ENCODE assay signal across 1 cellular context in the genomic region with DNA sequence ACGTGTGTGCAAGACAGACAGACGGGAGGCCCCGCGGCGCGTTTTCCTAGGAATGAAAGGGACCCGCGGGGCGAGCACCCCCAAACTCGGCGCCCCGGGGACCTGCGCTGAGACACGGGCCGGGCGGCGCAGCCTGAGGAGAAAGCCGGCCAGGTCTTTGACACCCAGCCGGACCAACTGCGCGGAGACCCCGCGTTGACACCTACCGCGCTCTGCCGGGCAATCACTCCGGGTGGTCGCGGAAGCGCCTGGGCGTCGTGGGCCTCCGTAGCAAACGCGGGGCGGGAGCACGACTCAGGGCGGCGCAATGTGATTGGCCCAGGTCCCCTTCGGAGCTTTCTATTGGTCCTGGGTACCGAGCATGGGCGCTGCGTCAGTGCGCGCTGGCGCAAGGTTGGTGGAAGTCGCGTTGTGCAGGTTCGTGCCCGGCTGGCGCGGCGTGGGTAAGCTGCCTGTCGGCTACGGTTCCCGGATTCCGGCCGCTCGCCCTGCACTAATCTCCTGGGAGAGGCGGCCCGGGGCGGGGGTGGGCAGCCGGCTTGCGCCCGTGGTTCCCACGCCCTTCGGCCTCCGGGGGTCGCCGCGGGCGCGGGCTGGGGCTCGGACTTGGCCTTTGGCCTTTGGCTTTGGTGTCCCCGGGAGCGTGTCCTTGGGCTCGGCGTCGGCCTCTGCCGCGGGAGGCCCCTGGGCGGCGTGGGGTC.
TF ChIP-seq lines count a peak whose summit lies in the region.

A gene with protein sequence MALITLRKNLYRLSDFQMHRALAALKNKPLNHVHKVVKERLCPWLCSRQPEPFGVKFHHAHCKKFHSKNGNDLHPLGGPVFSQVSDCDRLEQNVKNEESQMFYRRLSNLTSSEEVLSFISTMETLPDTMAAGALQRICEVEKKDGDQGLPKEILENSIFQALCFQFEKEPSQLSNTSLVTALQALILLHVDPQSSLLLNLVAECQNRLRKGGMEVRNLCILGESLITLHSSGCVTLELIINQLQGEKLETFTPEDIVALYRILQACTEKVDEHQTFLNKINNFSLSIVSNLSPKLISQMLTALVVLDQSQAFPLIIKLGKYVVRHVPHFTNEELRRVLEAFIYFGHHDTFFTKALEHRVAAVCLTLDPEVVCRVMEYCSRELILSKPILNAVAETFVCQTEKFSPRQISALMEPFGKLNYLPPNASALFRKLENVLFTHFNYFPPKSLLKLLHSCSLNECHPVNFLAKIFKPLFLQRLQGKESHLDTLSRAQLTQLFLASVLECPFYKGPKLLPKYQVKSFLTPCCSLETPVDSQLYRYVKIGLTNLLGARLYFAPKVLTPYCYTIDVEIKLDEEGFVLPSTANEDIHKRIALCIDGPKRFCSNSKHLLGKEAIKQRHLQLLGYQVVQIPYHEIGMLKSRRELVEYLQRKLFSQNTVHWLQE (minus strand): TSS at position 259 of the 701 bp plus-strand sequence. CDS start 948 bp downstream, outside the sequence.
Gene MTRR, plus strand, starts transcription at position 376 of the 701 bp plus-strand sequence. CDS start 1,647 bp downstream, outside the sequence.

TF ChIP-seq in HepG2, 621 proteins besides CTCF, POLR2A, EP300 and RAD21 (continued from another document):
- no peak; the same call in 1 of the 2 replicates for TF ChIP-seq AHDC1 (CRISPR knock-in tag; IDR thresholded peaks at IDR 0.05; ENCODE audit: borderline replicate concordance)
- peak; percentile 51; the same call in 1 of the 2 replicates for TF ChIP-seq CBFB (CRISPR knock-in tag; IDR thresholded peaks at IDR 0.05)
- TF ChIP-seq ZNF225 (CRISPR knock-in tag; IDR thresholded peaks at IDR 0.05): peak; percentile 84; the same call in 1 of the 2 replicates
- peak; percentile 63; the same call in 1 of the 2 replicates for TF ChIP-seq BRD4 (CRISPR knock-in tag; IDR thresholded peaks at IDR 0.05)
- TF ChIP-seq, protein P1, sequence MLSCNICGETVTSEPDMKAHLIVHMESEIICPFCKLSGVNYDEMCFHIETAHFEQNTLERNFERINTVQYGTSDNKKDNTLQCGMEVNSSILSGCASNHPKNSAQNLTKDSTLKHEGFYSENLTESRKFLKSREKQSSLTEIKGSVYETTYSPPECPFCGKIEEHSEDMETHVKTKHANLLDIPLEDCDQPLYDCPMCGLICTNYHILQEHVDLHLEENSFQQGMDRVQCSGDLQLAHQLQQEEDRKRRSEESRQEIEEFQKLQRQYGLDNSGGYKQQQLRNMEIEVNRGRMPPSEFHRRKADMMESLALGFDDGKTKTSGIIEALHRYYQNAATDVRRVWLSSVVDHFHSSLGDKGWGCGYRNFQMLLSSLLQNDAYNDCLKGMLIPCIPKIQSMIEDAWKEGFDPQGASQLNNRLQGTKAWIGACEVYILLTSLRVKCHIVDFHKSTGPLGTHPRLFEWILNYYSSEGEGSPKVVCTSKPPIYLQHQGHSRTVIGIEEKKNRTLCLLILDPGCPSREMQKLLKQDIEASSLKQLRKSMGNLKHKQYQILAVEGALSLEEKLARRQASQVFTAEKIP (CRISPR knock-in tag; IDR thresholded peaks at IDR 0.05; ENCODE audit: borderline replicate concordance): no peak
- TF ChIP-seq SNAPC2 (CRISPR knock-in tag; IDR thresholded peaks at IDR 0.05): 0 out of 2 replicates have a peak, but pooled peaks have one; percentile 32
- peak; percentile 93; the same call in 2 of the 3 replicates for TF ChIP-seq MXI1 (IDR thresholded peaks at IDR 0.05; ENCODE audit: borderline replicate concordance, low read depth, low read length)
- no peak for TF ChIP-seq HHEX (CRISPR knock-in tag; IDR thresholded peaks at IDR 0.05)
